Comparison of ENCODE assay signal across 20 cellular contexts in the genomic region with DNA sequence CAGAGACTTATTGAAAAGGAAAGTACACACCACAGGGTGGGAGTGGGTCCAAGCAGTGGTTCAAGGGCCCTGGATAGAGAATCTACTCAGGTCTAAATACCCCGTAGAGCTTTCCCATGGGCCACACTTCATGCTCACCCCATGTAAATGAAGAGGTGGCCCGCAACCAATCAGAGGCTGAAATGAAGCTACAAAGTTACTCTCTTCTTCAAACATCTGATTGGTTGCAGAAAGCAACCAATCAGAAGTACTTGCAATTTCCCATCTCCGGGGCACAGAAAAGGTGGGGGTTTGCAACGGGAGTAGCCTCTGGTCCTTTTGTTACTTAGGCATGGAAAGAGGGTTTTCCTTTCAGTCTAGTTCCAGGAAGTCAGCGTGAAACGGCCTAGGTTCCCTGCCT. TPM values are rescaled to one million over a fixed set of nuclear protein-coding genes. Genes with fewer than 3 reads are reported as not detected.
DNase-seq lines count a peak whose midpoint lies in the region; ATAC-seq, FAIRE-seq and TF ChIP-seq lines count a peak whose summit lies in the region.
"Had no signal": no experiment of that assay in that cellular context is flagged by ENCODE, and none has a peak within 500 bp of the region (broad histone marks: within the 10 kb centered on the region; RNA-seq: fewer than 3 reads in every experiment).

No MANE protein-coding gene starts in this region.

- H4K91ac ChIP-seq in mesenchymal stem cell (ENCODE audit: low read length) = no peak overlapping the region

- H3K36me3 ChIP-seq in K562 (ENCODE audit: control insufficient read depth, insufficient read depth, low read length) (no peaks in the 10 kb centered on the region), mesenchymal stem cell (ENCODE audit: control insufficient read depth in 1 of 2, insufficient read depth in 2 of 2, low read depth in 1 of 2, low read length in 2 of 2) (no peaks in the 10 kb centered on the region)
- no peaks in the 10 kb centered on the region for H3K36me3 ChIP-seq in CD8-positive, alpha-beta T cell (ENCODE audit: insufficient read depth, low read length)
- H3K36me3 ChIP-seq: BLaER1 treated with 17β-estradiol and CSF1 and Interleukin-3, amounts not matched to agents 10 nM and 100 nM; HAP-1 had no signal

- H3K4me3 Mint-ChIP-seq in CD8-positive, alpha-beta T cell = no peak overlapping the region
- H3K4me3 Mint-ChIP-seq: CD4-positive, alpha-beta T cell had no signal

- no peak for TF ChIP-seq RAD21 in K562 (CRISPR knock-in tag; conservative IDR thresholded peaks at IDR 0.05 in 1 of 2, IDR thresholded peaks at IDR 0.05 in 1 of 2)

- no peak overlapping the region for H2BK12ac ChIP-seq in mesenchymal stem cell (ENCODE audit: low read length in 2 of 2)

- H3K27ac Mint-ChIP-seq in CD8-positive, alpha-beta T cell = no peak overlapping the region
- H3K27ac Mint-ChIP-seq: CD4-positive, alpha-beta T cell had no signal

- H3K79me2 ChIP-seq in K562 (ENCODE audit: control insufficient read depth, insufficient read depth, low read length) = no peaks in the 10 kb centered on the region

- no peaks in the 10 kb centered on the region for H3K79me1 ChIP-seq in mesenchymal stem cell (replicated peaks; ENCODE audit: low read length, poor library complexity, severe bottlenecking)

- no peak overlapping the region for H3K23ac ChIP-seq in mesenchymal stem cell (ENCODE audit: low read length in 2 of 2)

- H2BK5ac ChIP-seq in mesenchymal stem cell (ENCODE audit: low read depth, low read length, poor library complexity, severe bottlenecking) = no peak overlapping the region

- no peak for TF ChIP-seq EP300 in K562 (IDR thresholded peaks at IDR 0.05; ENCODE audit: low read length)

- H3K4me2 ChIP-seq in K562 (ENCODE audit: insufficient read depth, low read length) = no peak overlapping the region
- no peak overlapping the region for H3K4me2 ChIP-seq in mesenchymal stem cell (ENCODE audit: low read length, poor library complexity, severe bottlenecking)

- no peak overlapping the region for H3K14ac ChIP-seq in mesenchymal stem cell (ENCODE audit: low read length in 2 of 2)

- ATAC-seq in K562 (peak; percentile 62), GM18909 (IDR thresholded peaks at IDR 0.05; ENCODE audit: poor library complexity, unreplicated experiment) (no peak)
- no peak for ATAC-seq in CD8-positive, alpha-beta T cell
- ATAC-seq: HepG2 had no signal

- no peaks in the 10 kb centered on the region for H3K27me3 Mint-ChIP-seq in CD8-positive, alpha-beta T cell (ENCODE audit: low read depth)

- in situ Hi-C loops in K562 (cut with MboI) = no loop called here

- no peak overlapping the region for H2AK5ac ChIP-seq in mesenchymal stem cell (ENCODE audit: low read length, severe bottlenecking)

- no peaks in the 10 kb centered on the region for H3K9me3 Mint-ChIP-seq in CD8-positive, alpha-beta T cell
- H3K9me3 Mint-ChIP-seq: CD4-positive, alpha-beta T cell had no signal

- no peaks in the 10 kb centered on the region for H3K9me1 ChIP-seq in K562 (ENCODE audit: control insufficient read depth, insufficient read depth, low read length)

- H3K4ac ChIP-seq in mesenchymal stem cell (ENCODE audit: low read depth in 1 of 2, low read length in 2 of 2) = no peak overlapping the region

- no peak overlapping the region for H3K18ac ChIP-seq in mesenchymal stem cell (ENCODE audit: low read depth in 1 of 2, low read length in 2 of 2)

- H4K8ac ChIP-seq in mesenchymal stem cell (ENCODE audit: low read length) = no peak overlapping the region

- no peak for TF ChIP-seq CTCF in K562 (IDR thresholded peaks at IDR 0.05 in 2 of 3, conservative IDR thresholded peaks at IDR 0.05 in 1 of 3; ENCODE audit: insufficient read depth in 2 of 3, low read depth in 1 of 3, low read length in 3 of 3)
- TF ChIP-seq CTCF in CD8-positive, alpha-beta T cell (IDR thresholded peaks at IDR 0.05) = no peak

- H3K27ac ChIP-seq in K562 (ENCODE audit: extremely low read depth, low read depth, low read length) (no peak overlapping the region), mesenchymal stem cell (ENCODE audit: low read length, poor library complexity, severe bottlenecking) (no peak overlapping the region)
- H3K27ac ChIP-seq in CD8-positive, alpha-beta T cell (ENCODE audit: low read depth, low read length) = no peak overlapping the region
- H3K27ac ChIP-seq: 22Rv1 had no signal

- BruUV-seq in K562 (replicated peaks; lab: Mats Ljungman, UMichigan) = no TSS peak

- H3K4me3 ChIP-seq in K562 (no peak overlapping the region), mesenchymal stem cell (ENCODE audit: insufficient read depth in 1 of 2, low read depth in 1 of 2, low read length in 2 of 2) (no peak overlapping the region)
- no peak overlapping the region for H3K4me3 ChIP-seq in CD8-positive, alpha-beta T cell (ENCODE audit: low read depth, low read length)
- H3K4me3 ChIP-seq: BLaER1 treated with 17β-estradiol and CSF1 and Interleukin-3, amounts not matched to agents 10 nM and 100 nM; HAP-1 had no signal

- no peak overlapping the region for H3K9ac ChIP-seq in K562 (ENCODE audit: insufficient read depth in 1 of 2, low read depth in 2 of 2, low read length in 2 of 2)
- peak overlapping the region; percentile 11 for H3K9ac ChIP-seq in mesenchymal stem cell (ENCODE audit: low read length)
- H3K9ac ChIP-seq: BLaER1 treated with 17β-estradiol and CSF1 and Interleukin-3, amounts not matched to agents 10 nM and 100 nM; GM23248 had no signal

- H2AFZ ChIP-seq in K562 (ENCODE audit: low read depth, low read length) (no peak overlapping the region), mesenchymal stem cell (ENCODE audit: low read depth, low read length) (no peak overlapping the region)
- H2AFZ ChIP-seq: GM23248 had no signal

- CTCF ChIA-PET in K562 (lab: Yijun Ruan, JAX; ENCODE audit: low intra/inter-chr PET ratio) = no interaction called here
- CTCF ChIA-PET in CD8-positive, alpha-beta T cell (lab: Charles Lee) = no interaction called here

- intact Hi-C loops in K562 (cut with micrococcal nuclease) = no loop called here
- intact Hi-C loops in CD8-positive, alpha-beta T cell (cut with DNase I, micrococcal nuclease) = no loop called here

- no peak for TF ChIP-seq POLR2A in K562 (conservative IDR thresholded peaks at IDR 0.05)

- WGBS in K562 (ENCODE audit: insufficient coverage, low coverage, missing lambda C conversion rate) = under 1% methylated on average over 6 of the region's 6 CpGs
- 71% methylated on average over 6 of the region's 6 CpGs for WGBS in mesenchymal stem cell

- H3K36me3 Mint-ChIP-seq in CD8-positive, alpha-beta T cell = no peaks in the 10 kb centered on the region

- peaks cover 33 to 45% of the 10 kb centered on the region in 2 experiments; a peak in 4 of 5 replicates for H3K27me3 ChIP-seq in K562 (ENCODE audit: control insufficient read depth in 2 of 2, insufficient read depth in 2 of 2, low read length in 2 of 2)
- peaks cover 8 to 19% of the 10 kb centered on the region in 2 experiments for H3K27me3 ChIP-seq in mesenchymal stem cell (ENCODE audit: control insufficient read depth in 1 of 2, insufficient read depth in 1 of 2, low read length in 2 of 2)
- no peaks in the 10 kb centered on the region for H3K27me3 ChIP-seq in CD8-positive, alpha-beta T cell (ENCODE audit: insufficient read depth, low read length)
- H3K27me3 ChIP-seq: BLaER1 treated with 17β-estradiol and CSF1 and Interleukin-3, amounts not matched to agents 10 nM and 100 nM had no signal

- FAIRE-seq in K562 (lab: Jason Lieb, UNC) = no peak
- FAIRE-seq: D721Med, HepG2, HTR-8/SVneo had no signal

- H2BK120ac ChIP-seq in mesenchymal stem cell (ENCODE audit: low read depth, low read length) = no peak overlapping the region

- POLR2A ChIA-PET in K562 (lab: Yijun Ruan, JAX) = interaction anchor here (0.6 to 1.2 kb wide), 2 partner anchors 11 to 261 kb away, joined by 3 to 5 read pairs; no protein-coding TSS in a partner anchor
- POLR2A ChIA-PET in CD8-positive, alpha-beta T cell (lab: Charles Lee) = no interaction called here

- H4K20me1 ChIP-seq in K562 (replicated peaks; ENCODE audit: control insufficient read depth, insufficient read depth, low read length) = no peaks in the 10 kb centered on the region
- H4K20me1 ChIP-seq: BLaER1 treated with 17β-estradiol and CSF1 and Interleukin-3, amounts not matched to agents 10 nM and 100 nM had no signal

- H3K9me3 ChIP-seq in K562 (replicated peaks; ENCODE audit: control insufficient read depth, insufficient read depth, low read depth, low read length) = no peaks in the 10 kb centered on the region
- no peaks in the 10 kb centered on the region for H3K9me3 ChIP-seq in mesenchymal stem cell (ENCODE audit: control insufficient read depth, low read length)
- no peaks in the 10 kb centered on the region for H3K9me3 ChIP-seq in CD8-positive, alpha-beta T cell (ENCODE audit: low read length)

- H3K4me1 ChIP-seq in K562 (replicated peaks in 1 of 2; ENCODE audit: control insufficient read depth in 2 of 2, insufficient read depth in 2 of 2, low read length in 2 of 2) (no peaks in the 10 kb centered on the region), mesenchymal stem cell (ENCODE audit: control insufficient read depth, insufficient read depth, low read depth, low read length) (no peaks in the 10 kb centered on the region)
- peaks cover 6% of the 10 kb centered on the region for H3K4me1 ChIP-seq in CD8-positive, alpha-beta T cell (ENCODE audit: insufficient read depth, low read length)
- H3K4me1 ChIP-seq: HAP-1 had no signal

- DNase-seq in DMS 273 (lab: John Stamatoyannopoulos, UW; ENCODE audit: unreplicated experiment) = peak; percentile 36
- no peak for DNase-seq in DMS 273 treated with DMSO at 0.1 percent for 48 hours (lab: John Stamatoyannopoulos, UW)
- DNase-seq in K562 (ENCODE audit: extremely low read depth in 1 of 4, low spot score in 3 of 4) = no peak
- no peak for DNase-seq in mesenchymal stem cell
- DNase-seq in CD8-positive, alpha-beta T cell = no peak
- DNase-seq in NCI-H2107 (lab: John Stamatoyannopoulos, UW) = no peak
- DNase-seq in COLO668 (lab: John Stamatoyannopoulos, UW; ENCODE audit: unreplicated experiment) = no peak
- DNase-seq: AML-193; CD4-positive, alpha-beta T cell; COR-L47; DMS53; GF-D8 had no signal

- no peak overlapping the region for H2BK15ac ChIP-seq in mesenchymal stem cell (ENCODE audit: low read depth, poor library complexity, severe bottlenecking)

- peaks cover 10% of the 10 kb centered on the region for H3K4me1 Mint-ChIP-seq in CD8-positive, alpha-beta T cell (ENCODE audit: low read depth)

RNA-seq across cellular contexts. Expression of gene GALNTL5, which starts 15.2 kb away (rescaled TPM):
- total RNA-seq in K562 (2011; cell fraction: chromatin; rRNA removed; ENCODE audit: low replicate concordance) = not detected in 2 replicates
- not detected in 2 replicates for total RNA-seq in K562 (2011; cell fraction: nucleolus; rRNA removed)
- total RNA-seq in K562 (2011; cell fraction: nucleoplasm; rRNA removed) = not detected in 2 replicates
- total RNA-seq in K562 (2014; rRNA removed) (not detected in 2 replicates), K562 (2014; rRNA removed; fragmentation: Illumina TruSeq; extraction: Trizol) (not detected in 2 replicates), K562 (2015; rRNA removed; fragmentation: Illumina TruSeq; extraction: Trizol) (not detected in 2 replicates), K562 (2021) (not detected in 2 replicates)
- polyA plus RNA-seq in K562 (2011; rRNA removed) (not detected in 2 replicates), K562 (2014; fragmentation: Illumina TruSeq; extraction: Trizol) (not detected in 2 replicates), K562 (2014; fragmentation: Nextera tagmentation; extraction: Ambion mirVana) (not detected), K562 (2014; rRNA removed) (not detected in 2 replicates)
- not detected in 2 replicates for polyA plus RNA-seq in K562 (2011; cell fraction: cytosol; rRNA removed)
- not detected in 2 replicates for polyA plus RNA-seq in K562 (2011; cell fraction: nucleus; rRNA removed)
- polyA plus RNA-seq in K562 (2012) = not detected in 2 replicates
- not detected in 2 replicates for polyA minus RNA-seq in K562 (2011; rRNA and poly(A)+ RNA removed)
- not detected in 2 replicates for polyA minus RNA-seq in K562 (2011; cell fraction: cytosol; rRNA and poly(A)+ RNA removed)
- not detected in 2 replicates for polyA minus RNA-seq in K562 (2011; cell fraction: nucleus; rRNA and poly(A)+ RNA removed)
- not detected for polyA plus RNA-seq in mesenchymal stem cell (2013, experiment 1 of 2)
- polyA plus RNA-seq in mesenchymal stem cell (2013, experiment 2 of 2) = not detected
- not detected for total RNA-seq in CD8-positive, alpha-beta T cell
- total RNA-seq: CD4-positive, alpha-beta T cell; GM23248; HepG2 had no signal
- polyA plus RNA-seq: GM23248, HepG2 had no signal
